In genomic region chr10:31618541-31619291, GRCh38 we compare ENCODE assay signal across 13 cellular contexts.
DNase-seq lines count a peak whose midpoint lies in the region; ATAC-seq and TF ChIP-seq lines count a peak whose summit lies in the region.
"Had no signal": no experiment of that assay in that cellular context is flagged by ENCODE, and none has a peak within 500 bp of the region (broad histone marks: within the 10 kb centered on the region; RNA-seq: fewer than 3 reads in every experiment).

No MANE protein-coding gene starts in this region.

- no peaks in the 10 kb centered on the region for H3K4me1 Mint-ChIP-seq in activated T-helper 1 cell treated with anti-CD3 and anti-CD28 coated beads, Interleukin-12 subunit alpha, Interleukin-12 subunit beta, Interleukin-2, Interleukin-4 antibody, amounts not matched to agents 30 ng/mL and 10 ng/mL and 1 ng/mL, durations not matched to agents 14 hours and 24 hours and 36 hours (ENCODE audit: low read depth)
- H3K4me1 Mint-ChIP-seq: CD4-positive, alpha-beta memory T cell had no signal

- H4K20me1 ChIP-seq in GM23248 (ENCODE audit: insufficient read depth), result no peaks in the 10 kb centered on the region

- intact Hi-C loops in activated T-helper 1 cell treated with anti-CD3 and anti-CD28 coated beads, Interleukin-12 subunit alpha, Interleukin-12 subunit beta, Interleukin-2, Interleukin-4 antibody, amounts not matched to agents 30 ng/mL and 10 ng/mL and 1 ng/mL, durations not matched to agents 14 hours and 24 hours and 36 hours (cut with micrococcal nuclease), result no loop called here

- no peaks in the 10 kb centered on the region for H3K79me2 ChIP-seq in GM23248 (ENCODE audit: insufficient read depth)

- H3K27ac Mint-ChIP-seq in activated T-helper 1 cell treated with anti-CD3 and anti-CD28 coated beads, Interleukin-12 subunit alpha, Interleukin-12 subunit beta, Interleukin-2, Interleukin-4 antibody, amounts not matched to agents 30 ng/mL and 10 ng/mL and 1 ng/mL, durations not matched to agents 14 hours and 24 hours and 36 hours, result no peak overlapping the region
- H3K27ac Mint-ChIP-seq: CD4-positive, alpha-beta memory T cell had no signal

- H3K4me2 ChIP-seq in GM23248 (ENCODE audit: unreplicated experiment), result peak overlapping the region; percentile 38

- no peak for TF ChIP-seq CTCF in choroid plexus epithelial cell (conservative IDR thresholded peaks at IDR 0.05; ENCODE audit: low read depth, low read length)

- no peaks in the 10 kb centered on the region for H3K9me3 ChIP-seq in GM23248 (ENCODE audit: low read depth)

- H3K27ac ChIP-seq in GM23248, result no peak overlapping the region

- in situ Hi-C loops in GM23248 (cut with MboI), result no loop called here

- no peaks in the 10 kb centered on the region for H3K27me3 ChIP-seq in GM23248 (replicated peaks; ENCODE audit: insufficient read depth)

- no peaks in the 10 kb centered on the region for H3K36me3 ChIP-seq in GM23248 (ENCODE audit: low read depth)

- peaks cover 44% of the 10 kb centered on the region for H3F3A ChIP-seq in GM23248 (ENCODE audit: insufficient read depth)

- no peaks in the 10 kb centered on the region for H3K36me3 Mint-ChIP-seq in activated T-helper 1 cell treated with anti-CD3 and anti-CD28 coated beads, Interleukin-12 subunit alpha, Interleukin-12 subunit beta, Interleukin-2, Interleukin-4 antibody, amounts not matched to agents 30 ng/mL and 10 ng/mL and 1 ng/mL, durations not matched to agents 14 hours and 24 hours and 36 hours (ENCODE audit: low read depth)
- H3K36me3 Mint-ChIP-seq: CD4-positive, alpha-beta memory T cell had no signal

- WGBS in GM23248 (ENCODE audit: low coverage in 1 of 2, low lambda C conversion rate in 2 of 2, missing lambda C conversion rate in 2 of 2), 2 experiments, result 3 to 5% methylated on average over 17 of the region's 17 CpGs

- H3K9me2 ChIP-seq in GM23248 (ENCODE audit: insufficient read depth), result no peaks in the 10 kb centered on the region

- H3K4me3 Mint-ChIP-seq in activated T-helper 1 cell treated with anti-CD3 and anti-CD28 coated beads, Interleukin-12 subunit alpha, Interleukin-12 subunit beta, Interleukin-2, Interleukin-4 antibody, amounts not matched to agents 30 ng/mL and 10 ng/mL and 1 ng/mL, durations not matched to agents 14 hours and 24 hours and 36 hours, result no peak overlapping the region
- H3K4me3 Mint-ChIP-seq: CD4-positive, alpha-beta memory T cell had no signal

- H3K27me3 Mint-ChIP-seq in activated T-helper 1 cell treated with anti-CD3 and anti-CD28 coated beads, Interleukin-12 subunit alpha, Interleukin-12 subunit beta, Interleukin-2, Interleukin-4 antibody, amounts not matched to agents 30 ng/mL and 10 ng/mL and 1 ng/mL, durations not matched to agents 14 hours and 24 hours and 36 hours (ENCODE audit: insufficient read depth), result no peaks in the 10 kb centered on the region

- H2AFZ ChIP-seq in GM23248, result no peak overlapping the region

- H3K4me3 ChIP-seq in GM23248 (no peak overlapping the region), choroid plexus epithelial cell (ENCODE audit: low read depth, low read length) (no peak overlapping the region)

- peaks cover 55% of the 10 kb centered on the region for H3K4me1 ChIP-seq in GM23248 (ENCODE audit: insufficient read depth)

- peaks cover under 1% of the 10 kb centered on the region for H3K9me3 Mint-ChIP-seq in activated T-helper 1 cell treated with anti-CD3 and anti-CD28 coated beads, Interleukin-12 subunit alpha, Interleukin-12 subunit beta, Interleukin-2, Interleukin-4 antibody, amounts not matched to agents 30 ng/mL and 10 ng/mL and 1 ng/mL, durations not matched to agents 14 hours and 24 hours and 36 hours

- peak; percentile 89 for DNase-seq in GM23248
- DNase-seq in choroid plexus epithelial cell (ENCODE audit: low read depth), result peak; percentile 14
- DNase-seq in left kidney (ENCODE audit: low read depth, low spot score), result peak; percentile 18
- peak; percentile 86 for DNase-seq in stromal cell of bone marrow (ENCODE audit: low read depth)
- no peak for DNase-seq in activated T-helper 1 cell treated with anti-CD3 and anti-CD28 coated beads, Interleukin-12 subunit alpha, Interleukin-12 subunit beta, Interleukin-2, Interleukin-4 antibody, amounts not matched to agents 30 ng/mL and 10 ng/mL and 1 ng/mL, durations not matched to agents 14 hours and 24 hours and 36 hours (ENCODE audit: low spot score)
- DNase-seq: activated CD4-positive, alpha-beta T cell treated with anti-CD3 and anti-CD28 coated beads for 4 hours; activated effector memory CD4-positive, alpha-beta T cell treated with Interleukin-2 at 50 U/mL for 16 hours; CD4-positive, alpha-beta memory T cell; mesendoderm; NCI-H1694 had no signal

- ATAC-seq in HG03442 (IDR thresholded peaks at IDR 0.05; ENCODE audit: unreplicated experiment), result no peak
- ATAC-seq in HG03095 (IDR thresholded peaks at IDR 0.05; ENCODE audit: unreplicated experiment), result no peak
- no peak for ATAC-seq in HG03342 (IDR thresholded peaks at IDR 0.05; ENCODE audit: unreplicated experiment)

- no peak overlapping the region for H3K9ac ChIP-seq in GM23248
